9 cellular contexts compared by ENCODE assay signal in the genomic region with DNA sequence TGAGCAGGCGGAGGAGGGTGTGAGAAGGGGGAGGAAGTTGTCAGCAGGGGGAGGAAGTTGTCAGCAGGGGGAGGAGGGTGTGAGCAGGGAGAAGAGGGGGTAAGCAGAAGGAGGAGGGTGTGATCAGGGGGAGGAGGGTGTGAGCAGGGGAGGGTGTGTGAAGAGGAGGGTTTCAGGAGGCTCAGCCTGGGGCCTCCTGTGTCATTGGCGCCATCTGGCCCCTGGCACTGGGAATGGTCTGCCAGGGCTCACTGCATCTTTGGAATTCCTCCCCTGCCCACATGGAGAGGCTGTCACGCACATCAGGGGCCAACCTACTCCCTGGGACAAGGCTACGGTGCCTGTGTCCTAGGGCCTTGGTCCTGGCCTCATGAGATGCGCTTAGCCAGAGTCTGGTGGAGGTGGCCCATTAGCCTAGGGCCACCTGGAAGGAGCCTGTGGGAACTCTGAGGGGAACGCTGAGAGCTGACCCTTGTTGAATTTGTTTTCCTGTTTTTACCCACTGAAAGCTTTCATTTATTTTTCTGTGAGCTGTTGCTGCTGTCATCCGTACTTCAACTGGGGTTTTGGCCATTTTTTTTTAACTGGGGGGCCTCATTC. TPM values are rescaled to one million over a fixed set of nuclear protein-coding genes. Genes with fewer than 3 reads are reported as not detected.
DNase-seq lines count a peak whose midpoint lies in the region; ATAC-seq and TF ChIP-seq lines count a peak whose summit lies in the region.
"Had no signal": no experiment of that assay in that cellular context is flagged by ENCODE, and none has a peak within 500 bp of the region (broad histone marks: within the 10 kb centered on the region; RNA-seq: fewer than 3 reads in every experiment).

No MANE protein-coding gene starts in this region.

- no peak overlapping the region for H3K4me3 Mint-ChIP-seq in progenitor cell of endocrine pancreas (ENCODE audit: low read depth)

- POLR2A ChIA-PET in RWPE1 (lab: Yijun Ruan, JAX; ENCODE audit: low non-redundant PET): no interaction called here

- CTCF ChIA-PET in RWPE1 (lab: Yijun Ruan, JAX): interaction anchor here (0.6 to 1.2 kb wide), 4 partner anchors 49 to 93 kb away, joined by 4 to 5 read pairs (median 4); no protein-coding TSS in a partner anchor

- H3K27ac Mint-ChIP-seq in progenitor cell of endocrine pancreas: no peak overlapping the region

- ATAC-seq in HG03135 (IDR thresholded peaks at IDR 0.05; ENCODE audit: unreplicated experiment) (no peak), GM19023 (IDR thresholded peaks at IDR 0.05; ENCODE audit: unreplicated experiment) (no peak)

- peaks cover 1% of the 10 kb centered on the region for H3K4me1 Mint-ChIP-seq in progenitor cell of endocrine pancreas (ENCODE audit: low read depth)

- DNase-seq in DMS79 (lab: John Stamatoyannopoulos, UW) (peak; percentile 58), HPDE6-E6E7 (ENCODE audit: extremely low spot score) (peak; percentile 32), RWPE1 (ENCODE audit: low spot score) (peak; percentile 71), epithelial cell of prostate (ENCODE audit: low read depth, low spot score) (no peak), progenitor cell of endocrine pancreas (ENCODE audit: low spot score, unreplicated experiment) (no peak), occipital lobe (lab: John Stamatoyannopoulos, UW) (no peak)

- TF ChIP-seq CTCF in RWPE1 (conservative IDR thresholded peaks at IDR 0.05; ENCODE audit: low read depth) (peak; percentile 50), progenitor cell of endocrine pancreas (IDR thresholded peaks at IDR 0.05; ENCODE audit: unreplicated experiment) (peak; percentile 11)

- peaks cover 52% of the 10 kb centered on the region for H3K27me3 Mint-ChIP-seq in progenitor cell of endocrine pancreas

- peak overlapping the region; percentile 99 for H3K27ac ChIP-seq in RWPE1
- peak overlapping the region; percentile 65 for H3K27ac ChIP-seq in epithelial cell of prostate
- H3K27ac ChIP-seq: Peyer's patch had no signal

- H3K36me3 Mint-ChIP-seq in progenitor cell of endocrine pancreas (ENCODE audit: insufficient read depth): peaks cover 4% of the 10 kb centered on the region

- H3K9me3 Mint-ChIP-seq in progenitor cell of endocrine pancreas (ENCODE audit: low read depth): peaks cover 10% of the 10 kb centered on the region

RNA-seq across cellular contexts. Expression of a gene that starts 18.0 kb away (rescaled TPM):
- 9.3 and 12.2 TPM in 2 replicates for total RNA-seq in progenitor cell of endocrine pancreas
- 96.1 TPM for total RNA-seq in occipital lobe

Comparison
In these comparisons a context has a peak if more than half of its experiments do, and no peak if none do; other contexts are left out.
1. DNase-seq: peak in DMS79 (single experiment), HPDE6-E6E7 (single experiment) and RWPE1 (single experiment); none in epithelial cell of prostate (single experiment), progenitor cell of endocrine pancreas (single experiment) and occipital lobe (single experiment).